ENCODE assay signal across 10 cellular contexts in the genomic region with DNA sequence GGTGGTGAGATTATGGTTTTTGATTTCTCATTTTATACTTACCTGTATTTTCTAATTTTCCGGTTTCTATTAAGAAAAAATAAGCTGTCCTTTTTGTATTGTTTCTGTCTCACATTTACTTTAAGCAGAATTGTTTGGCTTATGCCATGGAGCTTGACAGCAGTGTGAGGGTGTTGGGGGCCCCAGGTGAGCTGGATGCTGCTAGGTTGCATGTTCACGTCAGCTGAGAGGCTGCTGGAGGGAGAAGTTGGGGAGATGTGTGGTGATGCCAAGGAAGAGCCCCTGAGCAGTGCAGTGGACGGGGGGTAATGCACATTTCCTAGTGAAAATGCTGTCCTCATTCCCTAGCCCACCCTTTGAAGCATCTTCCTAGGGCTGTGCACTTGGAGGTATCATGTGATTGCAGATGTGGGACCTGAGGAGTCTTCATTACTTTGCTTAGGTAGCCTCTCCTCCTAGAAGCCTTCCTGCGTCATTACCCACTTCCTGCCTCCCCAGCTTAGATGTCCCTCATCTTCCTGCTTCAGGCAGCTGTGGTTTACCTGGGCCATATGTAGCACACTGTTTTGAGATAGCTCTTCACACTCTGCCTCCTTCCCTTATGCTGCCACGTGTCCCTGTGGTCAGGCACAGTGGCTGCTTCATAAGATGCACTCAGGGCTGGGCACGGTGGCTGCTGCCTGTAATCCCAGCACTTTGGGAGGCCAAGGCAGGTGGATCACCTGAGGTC. TPM values are rescaled to one million over a fixed set of nuclear protein-coding genes. Genes with fewer than 3 reads are reported as not detected.
DNase-seq lines count a peak whose midpoint lies in the region; TF ChIP-seq lines count a peak whose summit lies in the region.
"Had no signal": no experiment of that assay in that cellular context is flagged by ENCODE, and none has a peak within 500 bp of the region (broad histone marks: within the 10 kb centered on the region; RNA-seq: fewer than 3 reads in every experiment).

No MANE protein-coding gene starts in this region.

- intact Hi-C loops in breast epithelium (cut with DNase I; ENCODE audit: low total_unique reads), result no loop called here
- intact Hi-C loops in mammary epithelial cell (cut with micrococcal nuclease), result no loop called here
- intact Hi-C loops in posterior cingulate gyrus (cut with DNase I), result no loop called here

- dilution Hi-C loops in mammary epithelial cell (cut with HindIII; ENCODE audit: low sequenced_read_pairs), result no loop called here

- H3K4me1 ChIP-seq in breast epithelium, result no peaks in the 10 kb centered on the region
- no peaks in the 10 kb centered on the region for H3K4me1 ChIP-seq in mammary epithelial cell (ENCODE audit: insufficient read depth, low read length)
- H3K4me1 ChIP-seq: SJSA1 had no signal

- H3K4me2 ChIP-seq in mammary epithelial cell (ENCODE audit: insufficient read depth, low read depth, low read length), result no peak overlapping the region

- H3K9me3 ChIP-seq in breast epithelium (no peaks in the 10 kb centered on the region), mammary epithelial cell (replicated peaks; ENCODE audit: insufficient read depth, low read length) (no peaks in the 10 kb centered on the region)
- H3K9me3 ChIP-seq: SJSA1 had no signal

- H3K27me3 ChIP-seq in breast epithelium (no peaks in the 10 kb centered on the region), mammary epithelial cell (ENCODE audit: insufficient read depth, low read length) (no peaks in the 10 kb centered on the region)

- no peak for TF ChIP-seq POLR2A in breast epithelium (IDR thresholded peaks at IDR 0.05)

- TF ChIP-seq CTCF in breast epithelium (IDR thresholded peaks at IDR 0.05), result no peak
- no peak for TF ChIP-seq CTCF in mammary epithelial cell (conservative IDR thresholded peaks at IDR 0.05 in 1 of 2, IDR thresholded peaks at IDR 0.05 in 1 of 2; ENCODE audit: extremely low read depth in 1 of 2, insufficient read depth in 1 of 2, low read depth in 1 of 2, low read length in 2 of 2)

- H3K4me3 Mint-ChIP-seq in activated naive CD4-positive, alpha-beta T cell treated with anti-CD3 and anti-CD28 coated beads, Interleukin-2, amount 10 ng/mL, durations not matched to agents 7 days and 5 days, result peak overlapping the region; percentile 70

- H3K4me1 Mint-ChIP-seq in activated naive CD4-positive, alpha-beta T cell treated with anti-CD3 and anti-CD28 coated beads, Interleukin-2, amount 10 ng/mL, durations not matched to agents 7 days and 5 days, result peaks cover 72% of the 10 kb centered on the region

- in situ Hi-C loops in mammary epithelial cell (cut with MboI; ENCODE audit: low sequenced_read_pairs in 2 of 2), result loop anchor here in 1 of 2 donors (25.0 kb wide), 1 partner anchor 405 kb away; a partner anchor contains a TSS

- no peaks in the 10 kb centered on the region for H3K27me3 Mint-ChIP-seq in activated naive CD4-positive, alpha-beta T cell treated with anti-CD3 and anti-CD28 coated beads, Interleukin-2, amount 10 ng/mL, durations not matched to agents 7 days and 5 days

- H3K4me3 ChIP-seq in breast epithelium (no peak overlapping the region), mammary epithelial cell (replicated peaks in 1 of 3; ENCODE audit: insufficient read depth in 1 of 3, low read depth in 2 of 3, low read length in 3 of 3) (no peak overlapping the region)
- H3K4me3 ChIP-seq: lung, SJSA1 had no signal

- BruUV-seq in mammary epithelial cell (replicated peaks; lab: Mats Ljungman, UMichigan), result no TSS peak

- H3K36me3 ChIP-seq in breast epithelium (no peaks in the 10 kb centered on the region), mammary epithelial cell (ENCODE audit: insufficient read depth, low read length) (peaks cover 30% of the 10 kb centered on the region)

- 94% methylated on average over 4 of the region's 6 CpGs for WGBS in mammary epithelial cell (ENCODE audit: low coverage, missing lambda C conversion rate)

- peaks cover 78% of the 10 kb centered on the region for H3K36me3 Mint-ChIP-seq in activated naive CD4-positive, alpha-beta T cell treated with anti-CD3 and anti-CD28 coated beads, Interleukin-2, amount 10 ng/mL, durations not matched to agents 7 days and 5 days

- DNase-seq in breast epithelium (ENCODE audit: low spot score in 2 of 2) (no peak), mammary epithelial cell (no peak), posterior cingulate gyrus (no peak), RKO (ENCODE audit: low spot score) (no peak), T1000 (lab: John Stamatoyannopoulos, UW) (no peak)
- DNase-seq in NK-92 treated with Interleukin-12 subunit alpha and Interleukin-12 subunit beta, amount 100 ng/mL, for 24 hours (lab: John Stamatoyannopoulos, UW), result peak; percentile 86
- peak; percentile 92 for DNase-seq in activated naive CD4-positive, alpha-beta T cell treated with anti-CD3 and anti-CD28 coated beads, Interleukin-2, amount 10 ng/mL, durations not matched to agents 7 days and 5 days
- peak; percentile 53 to 72 for DNase-seq in stimulated activated CD8-positive, alpha-beta memory T cell treated with anti-CD3 and anti-CD28 coated beads, Interleukin-15, amount 100 ng/mL, for 4 hours (ENCODE audit: low read depth in 2 of 2)

- CTCF ChIA-PET in mammary epithelial cell (lab: Charles Lee; ENCODE audit: low non-redundant PET), result interaction anchor here (0.6 kb wide), 1 partner anchor 85 kb away, joined by 6 read pairs; no protein-coding TSS in a partner anchor
- CTCF ChIA-PET in activated naive CD4-positive, alpha-beta T cell treated with anti-CD3 and anti-CD28 coated beads, Interleukin-2, amount 10 ng/mL, durations not matched to agents 7 days and 5 days (lab: Charles Lee), result interaction anchor here (0.6 to 1.5 kb wide), 7 partner anchors 9 to 662 kb away, joined by 3 to 6 read pairs (median 5); a partner anchor contains a TSS

- no peak overlapping the region for H2AFZ ChIP-seq in mammary epithelial cell (ENCODE audit: low read depth, low read length)

- H4K20me1 ChIP-seq in mammary epithelial cell (ENCODE audit: insufficient read depth, low read length), result no peaks in the 10 kb centered on the region

- H3K79me2 ChIP-seq in mammary epithelial cell (ENCODE audit: insufficient read depth, low read length), result peaks cover 11% of the 10 kb centered on the region

- peak overlapping the region; percentile 52 to 53 for H3K27ac ChIP-seq in breast epithelium
- no peak overlapping the region for H3K27ac ChIP-seq in mammary epithelial cell (ENCODE audit: insufficient read depth, low read depth, low read length)
- H3K27ac ChIP-seq: SJSA1 had no signal

- H3K9ac ChIP-seq in mammary epithelial cell (ENCODE audit: insufficient read depth, low read length), result no peak overlapping the region

- H3K27ac Mint-ChIP-seq in activated naive CD4-positive, alpha-beta T cell treated with anti-CD3 and anti-CD28 coated beads, Interleukin-2, amount 10 ng/mL, durations not matched to agents 7 days and 5 days, result peak overlapping the region; percentile 99

- H3K9me3 Mint-ChIP-seq in activated naive CD4-positive, alpha-beta T cell treated with anti-CD3 and anti-CD28 coated beads, Interleukin-2, amount 10 ng/mL, durations not matched to agents 7 days and 5 days, result no peaks in the 10 kb centered on the region

RNA-seq across cellular contexts. Expression of a gene that starts 16.2 kb away (rescaled TPM):
- total RNA-seq in breast epithelium (10 to 100 TPM; 19.5 to 61.9 (median 46.0) TPM), mammary epithelial cell (10 to 100 TPM; 33.3 to 39.2 TPM)
- 22.7 TPM for polyA plus RNA-seq in mammary epithelial cell
- polyA minus RNA-seq in mammary epithelial cell, result 16.8 TPM

RNA-seq across cellular contexts. Expression of a gene that starts 39.9 kb away (rescaled TPM):
- total RNA-seq in breast epithelium (not detected), mammary epithelial cell (not detected)
- polyA plus RNA-seq in mammary epithelial cell, result not detected
- polyA minus RNA-seq in mammary epithelial cell, result not detected
- total RNA-seq: SJSA1 had no signal

Comparison
In these comparisons a context has a peak if more than half of its experiments do, and no peak if none do; other contexts are left out.
1. DNase-seq: peak in NK-92 treated with Interleukin-12 subunit alpha and Interleukin-12 subunit beta, amount 100 ng/mL, for 24 hours (single experiment), activated naive CD4-positive, alpha-beta T cell treated with anti-CD3 and anti-CD28 coated beads, Interleukin-2, amount 10 ng/mL, durations not matched to agents 7 days and 5 days (single experiment) and stimulated activated CD8-positive, alpha-beta memory T cell treated with anti-CD3 and anti-CD28 coated beads, Interleukin-15, amount 100 ng/mL, for 4 hours (2 of 2); none in breast epithelium (0 of 2), mammary epithelial cell (single experiment), posterior cingulate gyrus (0 of 10), RKO (single experiment) and T1000 (single experiment).